18 cellular contexts compared by ENCODE assay signal in the genomic region with DNA sequence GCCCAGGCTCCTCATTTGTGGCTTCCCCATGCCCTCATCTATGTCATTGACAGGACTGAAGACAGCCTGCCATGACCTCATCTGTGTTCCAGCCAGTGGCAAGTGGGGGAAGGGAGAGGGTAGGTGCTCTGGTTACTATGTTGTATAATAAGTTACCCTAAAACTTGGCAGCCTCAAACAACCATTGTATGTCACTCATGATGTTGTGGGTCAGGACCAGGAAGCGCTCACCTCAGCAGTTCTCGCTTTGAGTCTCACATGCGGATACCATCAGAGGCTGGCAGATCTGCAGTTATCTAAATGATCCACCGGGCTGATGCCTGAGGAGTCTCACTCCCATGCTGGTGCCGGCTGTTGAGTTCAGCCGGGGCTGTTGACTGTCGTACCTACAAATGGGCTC.
DNase-seq lines count a peak whose midpoint lies in the region; ATAC-seq and TF ChIP-seq lines count a peak whose summit lies in the region.
"Had no signal": no experiment of that assay in that cellular context is flagged by ENCODE, and none has a peak within 500 bp of the region (broad histone marks: within the 10 kb centered on the region; RNA-seq: fewer than 3 reads in every experiment).

No MANE protein-coding gene starts in this region.

- TF ChIP-seq EP300 in upper lobe of left lung (IDR thresholded peaks at IDR 0.05), result no peak

- TF ChIP-seq CTCF in upper lobe of right lung (IDR thresholded peaks at IDR 0.05), result no peak
- TF ChIP-seq CTCF in upper lobe of left lung (IDR thresholded peaks at IDR 0.05), result no peak
- TF ChIP-seq CTCF in psoas muscle (IDR thresholded peaks at IDR 0.05), result no peak

- no peaks in the 10 kb centered on the region for H3K36me3 Mint-ChIP-seq in activated naive CD4-positive, alpha-beta T cell treated with anti-CD3 and anti-CD28 coated beads for 36 hours (ENCODE audit: low read depth)

- 60 to 72% methylated on average over 7 of the region's 7 CpGs for WGBS in upper lobe of left lung, 2 donors
- 47 to 50% (median 47%) methylated on average over 7 of the region's 7 CpGs for WGBS in psoas muscle, 3 donors

- intact Hi-C loops in activated naive CD4-positive, alpha-beta T cell treated with anti-CD3 and anti-CD28 coated beads for 36 hours (cut with micrococcal nuclease), result loop anchor here (5.0 kb wide), 1 partner anchor 87 kb away; the partner anchor contains the start of gene TMEM97
- intact Hi-C loops in upper lobe of right lung (cut with DNase I) (no loop called here), psoas muscle (cut with DNase I) (no loop called here)

- H3K9me3 ChIP-seq in upper lobe of right lung (no peaks in the 10 kb centered on the region), upper lobe of left lung (no peaks in the 10 kb centered on the region), psoas muscle (no peaks in the 10 kb centered on the region)
- H3K9me3 ChIP-seq: left ventricle myocardium inferior, right atrium auricular region, SK-N-SH had no signal

- H3K4me1 ChIP-seq in upper lobe of right lung (peaks cover 11% of the 10 kb centered on the region), upper lobe of left lung (peaks cover 8 to 21% (median 14%) of the 10 kb centered on the region in 4 donors), psoas muscle (peaks cover 5% of the 10 kb centered on the region)

- no peak overlapping the region for H3K4me3 Mint-ChIP-seq in activated naive CD4-positive, alpha-beta T cell treated with anti-CD3 and anti-CD28 coated beads for 36 hours
- H3K4me3 Mint-ChIP-seq: dendritic cell treated with granulocyte-macrophage colony-stimulating factor and Interleukin-4, amounts not matched to agents 40 ng/mL and 50 ng/mL, for 4 days had no signal

- peak; percentile 17 for ATAC-seq in left lobe of liver
- no peak for ATAC-seq in upper lobe of right lung
- no peak for ATAC-seq in upper lobe of left lung (ENCODE audit: low FRiP score in 2 of 2)
- no peak for ATAC-seq in psoas muscle

- H3K4me3 ChIP-seq in upper lobe of right lung (no peak overlapping the region), upper lobe of left lung (no peak overlapping the region), psoas muscle (no peak overlapping the region)
- H3K4me3 ChIP-seq: left ventricle myocardium inferior, right atrium auricular region had no signal

- peaks cover 41% of the 10 kb centered on the region for H3K27me3 Mint-ChIP-seq in activated naive CD4-positive, alpha-beta T cell treated with anti-CD3 and anti-CD28 coated beads for 36 hours (ENCODE audit: low read depth)

- H3K27ac ChIP-seq in upper lobe of right lung (no peak overlapping the region), upper lobe of left lung (no peak overlapping the region), psoas muscle (no peak overlapping the region)
- H3K27ac ChIP-seq: left ventricle myocardium inferior, right atrium auricular region, WERI-Rb-1 had no signal

- CTCF ChIA-PET in activated naive CD4-positive, alpha-beta T cell treated with anti-CD3 and anti-CD28 coated beads for 36 hours (lab: Charles Lee), result interaction anchor here (1.1 kb wide), 1 partner anchor 187 kb away, joined by 3 read pairs; no protein-coding TSS in a partner anchor

- H3K27me3 ChIP-seq in upper lobe of right lung (peaks cover 45% of the 10 kb centered on the region), upper lobe of left lung (peaks cover 0 to 9% (median 0%) of the 10 kb centered on the region in 4 donors), psoas muscle (ENCODE audit: insufficient read depth in 3 of 3, low read length in 2 of 3) (peaks cover 0 to 71% (median 21%) of the 10 kb centered on the region in 3 donors)

- H3K36me3 ChIP-seq in upper lobe of right lung, result no peaks in the 10 kb centered on the region
- H3K36me3 ChIP-seq in upper lobe of left lung, result no peaks in the 10 kb centered on the region
- no peaks in the 10 kb centered on the region for H3K36me3 ChIP-seq in psoas muscle (ENCODE audit: insufficient read depth in 1 of 2, low read depth in 1 of 2)
- H3K36me3 ChIP-seq: left ventricle myocardium inferior, right atrium auricular region, WERI-Rb-1 had no signal

- H3K27ac Mint-ChIP-seq in activated naive CD4-positive, alpha-beta T cell treated with anti-CD3 and anti-CD28 coated beads for 36 hours, result no peak overlapping the region
- H3K27ac Mint-ChIP-seq: naive thymus-derived CD8-positive, alpha-beta T cell had no signal

- DNase-seq in activated naive CD4-positive, alpha-beta T cell treated with anti-CD3 and anti-CD28 coated beads for 36 hours, result peak; percentile 25
- DNase-seq in activated naive CD4-positive, alpha-beta T cell treated with anti-CD3 and anti-CD28 coated beads, Interleukin-2, amount 50 U/mL, for 16 hours, result no peak
- DNase-seq in activated CD4-positive, alpha-beta T cell treated with anti-CD3 and anti-CD28 coated beads, Interleukin-2, amount 50 U/mL, for 48 hours, result peak; percentile 20 to 22
- no peak for DNase-seq in left lobe of liver (ENCODE audit: low spot score)
- DNase-seq in upper lobe of right lung, result peak; percentile 27
- DNase-seq in upper lobe of left lung, result no peak
- DNase-seq in GM03348 (ENCODE audit: low spot score), result no peak
- no peak for DNase-seq in psoas muscle
- DNase-seq: activated effector memory CD4-positive, alpha-beta T cell treated with Interleukin-2 at 50 U/mL for 16 hours; Karpas-422; left ventricle myocardium inferior; naive thymus-derived CD8-positive, alpha-beta T cell; NCI-H1436 treated with DMSO at 0.1 percent for 48 hours; NCI-H446 treated with DMSO at 0.1 percent for 48 hours; WERI-Rb-1 had no signal

- TF ChIP-seq POLR2A in upper lobe of left lung (IDR thresholded peaks at IDR 0.05), result no peak

- H3K9me3 Mint-ChIP-seq in activated naive CD4-positive, alpha-beta T cell treated with anti-CD3 and anti-CD28 coated beads for 36 hours, result no peaks in the 10 kb centered on the region
- H3K9me3 Mint-ChIP-seq: dendritic cell treated with granulocyte-macrophage colony-stimulating factor and Interleukin-4, amounts not matched to agents 40 ng/mL and 50 ng/mL, for 4 days; naive thymus-derived CD8-positive, alpha-beta T cell had no signal

- H3K4me1 Mint-ChIP-seq in activated naive CD4-positive, alpha-beta T cell treated with anti-CD3 and anti-CD28 coated beads for 36 hours (ENCODE audit: low read depth), result peaks cover 5% of the 10 kb centered on the region

Comparison
In these comparisons a context has a peak if more than half of its experiments do, and no peak if none do; other contexts are left out.
1. DNase-seq: peak in activated naive CD4-positive, alpha-beta T cell treated with anti-CD3 and anti-CD28 coated beads for 36 hours (single experiment), activated CD4-positive, alpha-beta T cell treated with anti-CD3 and anti-CD28 coated beads, Interleukin-2, amount 50 U/mL, for 48 hours (2 of 2) and upper lobe of right lung (single experiment); none in activated naive CD4-positive, alpha-beta T cell treated with anti-CD3 and anti-CD28 coated beads, Interleukin-2, amount 50 U/mL, for 16 hours (single experiment), left lobe of liver (single experiment), upper lobe of left lung (0 of 2), GM03348 (single experiment) and psoas muscle (0 of 2).